In the genomic region with DNA sequence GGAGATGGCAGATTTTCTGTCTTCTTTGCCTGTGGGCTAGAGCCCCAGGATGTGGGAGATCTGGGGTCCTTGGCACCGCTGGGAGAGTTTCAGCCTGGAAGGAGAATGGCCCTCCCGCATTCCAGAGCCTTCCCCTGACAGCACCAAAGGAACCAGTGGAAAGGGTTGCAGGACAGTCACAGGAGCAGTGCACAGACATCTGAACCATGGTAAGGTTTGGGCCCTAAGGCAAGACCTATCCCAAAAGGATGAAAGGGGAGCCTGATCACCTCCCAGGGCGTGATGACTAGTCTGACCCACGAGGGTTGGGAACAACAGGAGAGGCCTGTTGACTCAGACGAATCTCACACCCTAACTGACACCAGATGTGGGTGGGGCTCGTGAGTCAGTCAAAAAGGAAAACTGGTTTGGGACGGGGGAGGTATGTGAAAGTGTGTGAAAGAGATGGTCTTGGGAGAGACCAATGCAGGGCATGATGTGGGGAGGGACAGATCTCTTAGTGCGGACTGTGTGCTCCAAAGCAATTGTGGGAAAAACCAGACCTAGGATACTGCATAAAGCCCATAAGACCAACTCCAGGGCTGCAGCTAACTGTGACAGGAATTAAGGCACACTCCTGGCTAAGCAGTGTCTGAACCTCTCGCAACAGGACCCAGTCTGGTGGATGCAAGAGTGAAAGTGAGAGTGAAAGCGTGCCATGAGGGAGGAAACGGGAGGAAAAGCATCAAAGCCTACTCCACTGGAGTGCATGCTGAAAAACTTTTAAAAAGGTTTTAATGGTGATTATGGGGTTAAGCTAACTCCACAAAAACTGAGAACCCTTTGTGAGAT, we compare ENCODE assay signal across 2 cellular contexts.
TF ChIP-seq lines count a peak whose summit lies in the region.

No MANE protein-coding gene starts in this region.

TF ChIP-seq in HEK293, 187 proteins besides CTCF, POLR2A, EP300 and RAD21 (continued from another document):
- TF ChIP-seq, protein P1, sequence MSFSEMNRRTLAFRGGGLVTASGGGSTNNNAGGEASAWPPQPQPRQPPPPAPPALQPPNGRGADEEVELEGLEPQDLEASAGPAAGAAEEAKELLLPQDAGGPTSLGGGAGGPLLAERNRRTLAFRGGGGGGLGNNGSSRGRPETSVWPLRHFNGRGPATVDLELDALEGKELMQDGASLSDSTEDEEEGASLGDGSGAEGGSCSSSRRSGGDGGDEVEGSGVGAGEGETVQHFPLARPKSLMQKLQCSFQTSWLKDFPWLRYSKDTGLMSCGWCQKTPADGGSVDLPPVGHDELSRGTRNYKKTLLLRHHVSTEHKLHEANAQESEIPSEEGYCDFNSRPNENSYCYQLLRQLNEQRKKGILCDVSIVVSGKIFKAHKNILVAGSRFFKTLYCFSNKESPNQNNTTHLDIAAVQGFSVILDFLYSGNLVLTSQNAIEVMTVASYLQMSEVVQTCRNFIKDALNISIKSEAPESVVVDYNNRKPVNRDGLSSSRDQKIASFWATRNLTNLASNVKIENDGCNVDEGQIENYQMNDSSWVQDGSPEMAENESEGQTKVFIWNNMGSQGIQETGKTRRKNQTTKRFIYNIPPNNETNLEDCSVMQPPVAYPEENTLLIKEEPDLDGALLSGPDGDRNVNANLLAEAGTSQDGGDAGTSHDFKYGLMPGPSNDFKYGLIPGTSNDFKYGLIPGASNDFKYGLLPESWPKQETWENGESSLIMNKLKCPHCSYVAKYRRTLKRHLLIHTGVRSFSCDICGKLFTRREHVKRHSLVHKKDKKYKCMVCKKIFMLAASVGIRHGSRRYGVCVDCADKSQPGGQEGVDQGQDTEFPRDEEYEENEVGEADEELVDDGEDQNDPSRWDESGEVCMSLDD (tag by site-specific recombination; IDR thresholded peaks at IDR 0.05): no peak
- TF ChIP-seq, protein P2, sequence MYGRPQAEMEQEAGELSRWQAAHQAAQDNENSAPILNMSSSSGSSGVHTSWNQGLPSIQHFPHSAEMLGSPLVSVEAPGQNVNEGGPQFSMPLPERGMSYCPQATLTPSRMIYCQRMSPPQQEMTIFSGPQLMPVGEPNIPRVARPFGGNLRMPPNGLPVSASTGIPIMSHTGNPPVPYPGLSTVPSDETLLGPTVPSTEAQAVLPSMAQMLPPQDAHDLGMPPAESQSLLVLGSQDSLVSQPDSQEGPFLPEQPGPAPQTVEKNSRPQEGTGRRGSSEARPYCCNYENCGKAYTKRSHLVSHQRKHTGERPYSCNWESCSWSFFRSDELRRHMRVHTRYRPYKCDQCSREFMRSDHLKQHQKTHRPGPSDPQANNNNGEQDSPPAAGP (tag by site-specific recombination; IDR thresholded peaks at IDR 0.05): 0 out of 2 replicates have a peak, but pooled peaks have one; percentile 33
- TF ChIP-seq ZNF132 (tag by site-specific recombination; IDR thresholded peaks at IDR 0.05; ENCODE audit: borderline replicate concordance): no peak
- TF ChIP-seq FEZF1 (tag by site-specific recombination; IDR thresholded peaks at IDR 0.05): no peak

TF ChIP-seq in SK-N-SH treated with all-trans-retinoic acid at 6 μM for 48 hours, 23 proteins besides CTCF, POLR2A, EP300 and RAD21 (continued from another document):
- no peak for TF ChIP-seq OSR1 (CRISPR knock-in tag; IDR thresholded peaks at IDR 0.05)
- TF ChIP-seq ARNTL (CRISPR knock-in tag; IDR thresholded peaks at IDR 0.05; ENCODE audit: borderline replicate concordance, low read depth): no peak
- no peak for TF ChIP-seq RARB (CRISPR knock-in tag; IDR thresholded peaks at IDR 0.05)
- TF ChIP-seq, protein P3, sequence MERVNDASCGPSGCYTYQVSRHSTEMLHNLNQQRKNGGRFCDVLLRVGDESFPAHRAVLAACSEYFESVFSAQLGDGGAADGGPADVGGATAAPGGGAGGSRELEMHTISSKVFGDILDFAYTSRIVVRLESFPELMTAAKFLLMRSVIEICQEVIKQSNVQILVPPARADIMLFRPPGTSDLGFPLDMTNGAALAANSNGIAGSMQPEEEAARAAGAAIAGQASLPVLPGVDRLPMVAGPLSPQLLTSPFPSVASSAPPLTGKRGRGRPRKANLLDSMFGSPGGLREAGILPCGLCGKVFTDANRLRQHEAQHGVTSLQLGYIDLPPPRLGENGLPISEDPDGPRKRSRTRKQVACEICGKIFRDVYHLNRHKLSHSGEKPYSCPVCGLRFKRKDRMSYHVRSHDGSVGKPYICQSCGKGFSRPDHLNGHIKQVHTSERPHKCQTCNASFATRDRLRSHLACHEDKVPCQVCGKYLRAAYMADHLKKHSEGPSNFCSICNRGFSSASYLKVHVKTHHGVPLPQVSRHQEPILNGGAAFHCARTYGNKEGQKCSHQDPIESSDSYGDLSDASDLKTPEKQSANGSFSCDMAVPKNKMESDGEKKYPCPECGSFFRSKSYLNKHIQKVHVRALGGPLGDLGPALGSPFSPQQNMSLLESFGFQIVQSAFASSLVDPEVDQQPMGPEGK (CRISPR knock-in tag; IDR thresholded peaks at IDR 0.05; ENCODE audit: borderline replicate concordance): no peak
- no peak for TF ChIP-seq BACH2 (CRISPR knock-in tag; IDR thresholded peaks at IDR 0.05; ENCODE audit: borderline replicate concordance)
- TF ChIP-seq ZFP30 (CRISPR knock-in tag; IDR thresholded peaks at IDR 0.05): no peak
- no peak for TF ChIP-seq ISL1 (CRISPR knock-in tag; IDR thresholded peaks at IDR 0.05)
